In the genomic region with DNA sequence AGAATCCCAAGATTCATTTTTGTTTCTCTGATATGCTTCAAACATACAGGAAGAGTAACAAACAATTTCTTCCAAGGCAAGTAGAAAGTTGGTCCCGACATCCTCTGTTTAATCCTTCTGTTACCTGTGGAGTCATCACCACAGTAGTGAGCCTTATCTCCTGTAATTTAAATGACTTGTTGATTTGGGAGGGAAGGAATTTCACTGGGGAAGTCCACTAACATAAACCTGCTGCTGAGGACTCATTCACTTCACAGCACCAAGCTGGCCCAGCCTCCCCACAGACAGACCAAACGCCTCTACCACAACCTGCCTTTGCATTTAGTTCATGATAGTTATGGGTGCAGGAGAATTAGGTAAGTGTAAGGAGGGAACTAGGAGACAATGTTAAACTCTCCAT, we compare ENCODE assay signal across 16 cellular contexts.
"Had no signal": no experiment of that assay in that cellular context is flagged by ENCODE, and none has a peak within 500 bp of the region (broad histone marks: within the 10 kb centered on the region; RNA-seq: fewer than 3 reads in every experiment).

No MANE protein-coding gene starts in this region.

- H3K4me3 Mint-ChIP-seq: naive B cell, neural progenitor cell, T-helper 17 cell had no signal

- H3K9me3 ChIP-seq: lower lobe of right lung, ovary had no signal

- DNase-seq: activated CD4-positive, alpha-beta T cell treated with anti-CD3 and anti-CD28 coated beads for 4 hours; activated CD8-positive, alpha-beta memory T cell treated with anti-CD3 and anti-CD28 coated beads for 24 hours; activated naive CD4-positive, alpha-beta T cell treated with Interleukin-2 at 50 U/mL for 16 hours; aorta; cortex of kidney; effector memory CD4-positive, alpha-beta T cell; foreskin melanocyte; left cardiac atrium; lower lobe of right lung; naive B cell; ovary; stimulated activated naive CD4-positive, alpha-beta T cell; T-helper 17 cell; trophoblast cell had no signal

- H3K4me3 ChIP-seq: lower lobe of right lung, neural progenitor cell, ovary had no signal

- H3K4me1 ChIP-seq: neural progenitor cell had no signal

- ATAC-seq: T-helper 17 cell had no signal

- H3K27ac ChIP-seq: epithelial cell of prostate, lower lobe of right lung, neural progenitor cell, ovary had no signal

- H3K27me3 Mint-ChIP-seq: naive B cell had no signal

- H3K27ac Mint-ChIP-seq: neural progenitor cell, T-helper 17 cell had no signal

- H3K4me2 ChIP-seq: neural progenitor cell had no signal

- H3K9me3 Mint-ChIP-seq: naive B cell, neural progenitor cell had no signal

- H3K4me1 Mint-ChIP-seq: neural progenitor cell had no signal

- H3K9ac ChIP-seq: neural progenitor cell had no signal

- H3K27me3 ChIP-seq: neural progenitor cell, ovary had no signal

- H3K36me3 ChIP-seq: lower lobe of right lung, neural progenitor cell, ovary had no signal
